Comparison of ENCODE assay signal across 9 cellular contexts in genomic region chr3:4751057-4752051, GRCh38.
DNase-seq lines count a peak whose midpoint lies in the region; ATAC-seq, FAIRE-seq and TF ChIP-seq lines count a peak whose summit lies in the region.
"Had no signal": no experiment of that assay in that cellular context is flagged by ENCODE, and none has a peak within 500 bp of the region (broad histone marks: within the 10 kb centered on the region; RNA-seq: fewer than 3 reads in every experiment).

No MANE protein-coding gene starts in this region.

- no peak overlapping the region for H3K56ac ChIP-seq in H9 (ENCODE audit: insufficient read length, low read depth, low read length)

- H3K4me1 ChIP-seq in mucosa of rectum (ENCODE audit: control insufficient read depth in 2 of 2, insufficient read depth in 2 of 2, low read length in 2 of 2) (peaks cover 13 to 24% of the 10 kb centered on the region in 2 donors), H9 (ENCODE audit: insufficient read depth, low read length) (peaks cover 2% of the 10 kb centered on the region; the same call in 1 of the 2 replicates)

- H3K23me2 ChIP-seq in H9 (ENCODE audit: insufficient read length, low read depth, low read length, poor library complexity, severe bottlenecking): no peaks in the 10 kb centered on the region

- H3K9ac ChIP-seq in mucosa of rectum (ENCODE audit: low read depth in 1 of 2, low read length in 2 of 2): peak overlapping the region in 1 of 2 donors; percentile 3
- H3K9ac ChIP-seq in H9 (ENCODE audit: extremely low read depth, insufficient read length, low read length): no peak overlapping the region
- H3K9ac ChIP-seq: KMS-11 had no signal

- no CpG with 5 or more reads among the region's 12 CpGs for WGBS in H9 (ENCODE audit: extremely low coverage, insufficient read length, low lambda C conversion rate)

- no peak overlapping the region for H4K8ac ChIP-seq in H9 (replicated peaks; ENCODE audit: insufficient read length, low read depth, low read length)

- peak; percentile 90 for FAIRE-seq in RCC 7860 (lab: Jason Lieb, UNC)

- no peak for ATAC-seq in GM19395 (IDR thresholded peaks at IDR 0.05; ENCODE audit: unreplicated experiment)

- H2BK15ac ChIP-seq in H9 (ENCODE audit: low read depth, low read length): no peak overlapping the region

- H4K5ac ChIP-seq in H9 (ENCODE audit: insufficient read length, low read depth, low read length): no peak overlapping the region

- peaks cover 0 to 2% (median 0%) of the 10 kb centered on the region in 3 experiments; a peak in 2 of 7 replicates for H3K36me3 Mint-ChIP-seq in H9 (ENCODE audit: insufficient read depth in 1 of 3, low read depth in 3 of 3)

- no peaks in the 10 kb centered on the region for H3K9me3 Mint-ChIP-seq in H9

- H3K36me3 ChIP-seq in mucosa of rectum (ENCODE audit: control insufficient read depth in 2 of 2, insufficient read depth in 2 of 2, low read length in 2 of 2): peaks cover 0 to 2% of the 10 kb centered on the region in 2 donors

- peak overlapping the region in 58 of 59 donors; percentile 46 to 97 (median 82) for H3K27ac ChIP-seq in dorsolateral prefrontal cortex
- H3K27ac ChIP-seq in mucosa of rectum (ENCODE audit: low read depth in 2 of 2, low read length in 2 of 2): peak overlapping the region; percentile 52 to 75
- no peak overlapping the region for H3K27ac ChIP-seq in H9 (ENCODE audit: insufficient read length, low read depth, low read length)
- H3K27ac ChIP-seq: KMS-11 had no signal

- H3K27me3 ChIP-seq in dorsolateral prefrontal cortex: no peaks in the 10 kb centered on the region
- H3K27me3 ChIP-seq in mucosa of rectum (ENCODE audit: control insufficient read depth in 2 of 2, insufficient read depth in 2 of 2, low read length in 2 of 2): no peaks in the 10 kb centered on the region
- H3K27me3 ChIP-seq in H9 (ENCODE audit: insufficient read depth, low read length): no peaks in the 10 kb centered on the region

- H3K79me2 ChIP-seq in H9 (ENCODE audit: insufficient read depth, low read length): no peaks in the 10 kb centered on the region

- H3T11ph ChIP-seq in H9 (ENCODE audit: low read length): no peak overlapping the region

- H2BK12ac ChIP-seq in H9 (ENCODE audit: insufficient read length, low read depth, low read length): no peak overlapping the region

- no peak overlapping the region for H3K4ac ChIP-seq in H9 (ENCODE audit: low read depth, low read length)

- no peak overlapping the region for H4K91ac ChIP-seq in H9 (ENCODE audit: insufficient read length, low read depth, low read length)

- no peak overlapping the region for H3K18ac ChIP-seq in H9 (ENCODE audit: insufficient read length, low read depth, low read length)

- H4K20me1 ChIP-seq in H9 (ENCODE audit: control insufficient read depth, insufficient read depth, insufficient read length): no peaks in the 10 kb centered on the region

- H2BK120ac ChIP-seq in H9 (ENCODE audit: low read depth, low read length, poor library complexity, severe bottlenecking): no peak overlapping the region

- H3K4me3 ChIP-seq in dorsolateral prefrontal cortex (peak overlapping the region in 1 of 59 donors; percentile 16), mucosa of rectum (ENCODE audit: low read length in 2 of 2) (peak overlapping the region in 1 of 2 donors; percentile 1)

- peak overlapping the region in 1 of 3 experiments; percentile 31; a peak in 2 of 7 replicates for H3K27ac Mint-ChIP-seq in H9

- no peak overlapping the region for H2AFZ ChIP-seq in H9 (ENCODE audit: low read length)

- H2BK20ac ChIP-seq in H9 (ENCODE audit: low read depth, low read length, poor library complexity, severe bottlenecking): no peak overlapping the region

- no peak overlapping the region for H3K4me2 ChIP-seq in H9 (ENCODE audit: insufficient read depth, insufficient read length, low read length)
- H3K4me2 ChIP-seq: KMS-11 had no signal

- H3K9me3 ChIP-seq in mucosa of rectum (ENCODE audit: control insufficient read depth in 2 of 2, low read length in 2 of 2): no peaks in the 10 kb centered on the region
- no peaks in the 10 kb centered on the region for H3K9me3 ChIP-seq in H9 (ENCODE audit: control insufficient read depth, low read depth, low read length)

- TF ChIP-seq CTCF in dorsolateral prefrontal cortex (IDR thresholded peaks at IDR 0.05 in 54 of 56, conservative IDR thresholded peaks at IDR 0.05 in 2 of 56; ENCODE audit: low read depth in 1 of 56, partially characterized antibody in 56 of 56) (no peak), H9 (conservative IDR thresholded peaks at IDR 0.05) (no peak)

- no peak overlapping the region for H2AK5ac ChIP-seq in H9 (ENCODE audit: insufficient read length, low read length)

- H3K27me3 Mint-ChIP-seq in H9 (ENCODE audit: low read depth): no peaks in the 10 kb centered on the region

- DNase-seq in GM03348 (ENCODE audit: low spot score) (peak; percentile 85), RCC 7860 (ENCODE audit: low spot score) (peak; percentile 95), dorsolateral prefrontal cortex (no peak), H9 (no peak), SK-N-DZ (ENCODE audit: low spot score) (no peak), activated gamma-delta T cell (lab: John Stamatoyannopoulos, UW) (no peak)

- no peaks in the 10 kb centered on the region for H3K79me1 ChIP-seq in H9 (ENCODE audit: insufficient read depth, low read depth, low read length, poor library complexity, severe bottlenecking)

- H3K4me1 Mint-ChIP-seq in H9: peaks cover 13 to 17% of the 10 kb centered on the region in 2 experiments

- no peak overlapping the region for H2BK5ac ChIP-seq in H9 (ENCODE audit: insufficient read length, low read length)

- H3K23ac ChIP-seq in H9 (ENCODE audit: insufficient read length, low read depth, low read length): no peak overlapping the region

- no peak overlapping the region for H3K4me3 Mint-ChIP-seq in H9

- no peak overlapping the region for H3K14ac ChIP-seq in H9 (ENCODE audit: insufficient read depth, low read length)

- intact Hi-C loops in dorsolateral prefrontal cortex (cut with DNase I): no loop called here

Comparison
In these comparisons a context has a peak if more than half of its experiments do, and no peak if none do; other contexts are left out.
1. DNase-seq: peak in GM03348 (single experiment) and RCC 7860 (single experiment); none in dorsolateral prefrontal cortex (0 of 10), H9 (single experiment), SK-N-DZ (single experiment) and activated gamma-delta T cell (single experiment).